Comparison of ENCODE assay signal across 31 cellular contexts in genomic region chr3:43371494-43371893, GRCh38.
"Had no signal": no experiment of that assay in that cellular context is flagged by ENCODE, and none has a peak within 500 bp of the region (broad histone marks: within the 10 kb centered on the region; RNA-seq: fewer than 3 reads in every experiment).

No MANE protein-coding gene starts in this region.

- H3K27ac ChIP-seq: adrenal gland, body of pancreas, breast epithelium, KMS-11, SJCRH30, SK-N-MC, WERI-Rb-1 had no signal

- H3K9me3 ChIP-seq: adrenal gland, body of pancreas, breast epithelium, SJCRH30 had no signal

- H3K27ac Mint-ChIP-seq: activated CD8-positive, alpha-beta T cell treated with anti-CD3 and anti-CD28 coated beads for 36 hours; activated naive CD4-positive, alpha-beta T cell treated with anti-CD3 and anti-CD28 coated beads for 36 hours; activated naive CD4-positive, alpha-beta T cell treated with anti-CD3 and anti-CD28 coated beads, Interleukin-2, amount 50 U/mL, for 72 hours; activated T-helper 1 cell treated with anti-CD3 and anti-CD28 coated beads, Interleukin-12 subunit alpha, Interleukin-12 subunit beta, Interleukin-2, Interleukin-4 antibody, amounts not matched to agents 30 ng/mL and 10 ng/mL and 1 ng/mL, durations not matched to agents 14 hours and 24 hours and 36 hours had no signal

- H3K36me3 Mint-ChIP-seq: activated naive CD4-positive, alpha-beta T cell treated with anti-CD3 and anti-CD28 coated beads, Interleukin-2, amount 50 U/mL, for 72 hours had no signal

- H3K27me3 ChIP-seq: adrenal gland, body of pancreas, breast epithelium, SJCRH30 had no signal

- H3K4me3 ChIP-seq: adrenal gland, body of pancreas, breast epithelium, SJCRH30, SK-N-MC had no signal

- H3K4me1 ChIP-seq: adrenal gland, body of pancreas, breast epithelium, SJCRH30 had no signal

- H3K4me3 Mint-ChIP-seq: activated CD8-positive, alpha-beta T cell treated with anti-CD3 and anti-CD28 coated beads for 36 hours; activated naive CD4-positive, alpha-beta T cell treated with anti-CD3 and anti-CD28 coated beads for 36 hours; activated T-cell treated with anti-CD3 and anti-CD28 coated beads, Interleukin-2, amount 50 U/mL, for 4 hours; activated T-helper 1 cell treated with anti-CD3 and anti-CD28 coated beads, Interleukin-12 subunit alpha, Interleukin-12 subunit beta, Interleukin-2, Interleukin-4 antibody, amounts not matched to agents 30 ng/mL and 10 ng/mL and 1 ng/mL, durations not matched to agents 14 hours and 24 hours and 36 hours had no signal

- H3K36me3 ChIP-seq: adrenal gland, breast epithelium, SJCRH30, WERI-Rb-1 had no signal

- H3K27me3 Mint-ChIP-seq: activated CD8-positive, alpha-beta T cell treated with anti-CD3 and anti-CD28 coated beads for 36 hours had no signal

- DNase-seq: activated CD4-positive, alpha-beta T cell treated with anti-CD3 and anti-CD28 coated beads for 1 hour; activated CD4-positive, alpha-beta T cell treated with anti-CD3 and anti-CD28 coated beads for 48 hours; activated CD4-positive, alpha-beta T cell treated with anti-CD3 and anti-CD28 coated beads, Interleukin-2, amount 50 U/mL, for 4 hours; activated CD4-positive, CD25-positive, alpha-beta regulatory T cell; activated CD8-positive, alpha-beta T cell treated with anti-CD3 and anti-CD28 coated beads for 36 hours; activated gamma-delta T cell treated with Interleukin-2 at 50 U/mL for 16 hours; activated naive CD4-positive, alpha-beta T cell treated with anti-CD3 and anti-CD28 coated beads for 36 hours; activated T-cell treated with anti-CD3 and anti-CD28 coated beads for 4 hours; activated T-cell treated with anti-CD3 and anti-CD28 coated beads, Interleukin-2, amount 50 U/mL, for 4 hours; body of pancreas; MM.1S; MV-4-11; NCI-H1092; NCI-H1436 treated with DMSO at 0.1 percent for 48 hours; NCI-H1694 treated with DMSO at 0.1 percent for 48 hours; NCI-H2029; NCI-H2107; NCI-H226; NCI-H446 treated with DMSO at 0.1 percent for 48 hours; NCI-H524; SHP77; SJCRH30; T1000; WERI-Rb-1 had no signal

- ATAC-seq: activated CD8-positive, alpha-beta T cell treated with anti-CD3 and anti-CD28 coated beads for 36 hours; activated naive CD4-positive, alpha-beta T cell treated with anti-CD3 and anti-CD28 coated beads, Interleukin-2, amount 50 U/mL, for 72 hours; activated T-cell treated with anti-CD3 and anti-CD28 coated beads, Interleukin-2, amount 50 U/mL, for 4 hours; body of pancreas; Panc1 had no signal

- H3K9me3 Mint-ChIP-seq: activated CD8-positive, alpha-beta T cell treated with anti-CD3 and anti-CD28 coated beads for 36 hours; activated naive CD4-positive, alpha-beta T cell treated with anti-CD3 and anti-CD28 coated beads for 36 hours; activated naive CD4-positive, alpha-beta T cell treated with anti-CD3 and anti-CD28 coated beads, Interleukin-2, amount 50 U/mL, for 72 hours; activated T-cell treated with anti-CD3 and anti-CD28 coated beads, Interleukin-2, amount 50 U/mL, for 4 hours; activated T-helper 1 cell treated with anti-CD3 and anti-CD28 coated beads, Interleukin-12 subunit alpha, Interleukin-12 subunit beta, Interleukin-2, Interleukin-4 antibody, amounts not matched to agents 30 ng/mL and 10 ng/mL and 1 ng/mL, durations not matched to agents 14 hours and 24 hours and 36 hours had no signal
